ENCODE assay signal across 2 cellular contexts in genomic region chr5:179268399-179268952, GRCh38.
TF ChIP-seq lines count a peak whose summit lies in the region.

No MANE protein-coding gene starts in this region.

TF ChIP-seq in SK-N-SH, 30 proteins besides CTCF, POLR2A, EP300 and RAD21 (continued from another document):
- no peak for TF ChIP-seq POLR2AphosphoS5 (IDR thresholded peaks at IDR 0.05; ENCODE audit: low read depth, low read length)
- TF ChIP-seq SIN3A (IDR thresholded peaks at IDR 0.05; ENCODE audit: borderline replicate concordance, low read depth, low read length) = no peak
- TF ChIP-seq TCF12 (IDR thresholded peaks at IDR 0.05) = no peak
- TF ChIP-seq, protein P1, sequence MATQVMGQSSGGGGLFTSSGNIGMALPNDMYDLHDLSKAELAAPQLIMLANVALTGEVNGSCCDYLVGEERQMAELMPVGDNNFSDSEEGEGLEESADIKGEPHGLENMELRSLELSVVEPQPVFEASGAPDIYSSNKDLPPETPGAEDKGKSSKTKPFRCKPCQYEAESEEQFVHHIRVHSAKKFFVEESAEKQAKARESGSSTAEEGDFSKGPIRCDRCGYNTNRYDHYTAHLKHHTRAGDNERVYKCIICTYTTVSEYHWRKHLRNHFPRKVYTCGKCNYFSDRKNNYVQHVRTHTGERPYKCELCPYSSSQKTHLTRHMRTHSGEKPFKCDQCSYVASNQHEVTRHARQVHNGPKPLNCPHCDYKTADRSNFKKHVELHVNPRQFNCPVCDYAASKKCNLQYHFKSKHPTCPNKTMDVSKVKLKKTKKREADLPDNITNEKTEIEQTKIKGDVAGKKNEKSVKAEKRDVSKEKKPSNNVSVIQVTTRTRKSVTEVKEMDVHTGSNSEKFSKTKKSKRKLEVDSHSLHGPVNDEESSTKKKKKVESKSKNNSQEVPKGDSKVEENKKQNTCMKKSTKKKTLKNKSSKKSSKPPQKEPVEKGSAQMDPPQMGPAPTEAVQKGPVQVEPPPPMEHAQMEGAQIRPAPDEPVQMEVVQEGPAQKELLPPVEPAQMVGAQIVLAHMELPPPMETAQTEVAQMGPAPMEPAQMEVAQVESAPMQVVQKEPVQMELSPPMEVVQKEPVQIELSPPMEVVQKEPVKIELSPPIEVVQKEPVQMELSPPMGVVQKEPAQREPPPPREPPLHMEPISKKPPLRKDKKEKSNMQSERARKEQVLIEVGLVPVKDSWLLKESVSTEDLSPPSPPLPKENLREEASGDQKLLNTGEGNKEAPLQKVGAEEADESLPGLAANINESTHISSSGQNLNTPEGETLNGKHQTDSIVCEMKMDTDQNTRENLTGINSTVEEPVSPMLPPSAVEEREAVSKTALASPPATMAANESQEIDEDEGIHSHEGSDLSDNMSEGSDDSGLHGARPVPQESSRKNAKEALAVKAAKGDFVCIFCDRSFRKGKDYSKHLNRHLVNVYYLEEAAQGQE (IDR thresholded peaks at IDR 0.05; ENCODE audit: low read depth, low read length) = no peak
- no peak for TF ChIP-seq RCOR1 (IDR thresholded peaks at IDR 0.05; ENCODE audit: low read length)
- no peak for TF ChIP-seq CHD2 (IDR thresholded peaks at IDR 0.05; ENCODE audit: low read length, partially characterized antibody)
- TF ChIP-seq, protein P2, sequence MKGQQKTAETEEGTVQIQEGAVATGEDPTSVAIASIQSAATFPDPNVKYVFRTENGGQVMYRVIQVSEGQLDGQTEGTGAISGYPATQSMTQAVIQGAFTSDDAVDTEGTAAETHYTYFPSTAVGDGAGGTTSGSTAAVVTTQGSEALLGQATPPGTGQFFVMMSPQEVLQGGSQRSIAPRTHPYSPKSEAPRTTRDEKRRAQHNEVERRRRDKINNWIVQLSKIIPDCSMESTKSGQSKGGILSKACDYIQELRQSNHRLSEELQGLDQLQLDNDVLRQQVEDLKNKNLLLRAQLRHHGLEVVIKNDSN (IDR thresholded peaks at IDR 0.05; ENCODE audit: borderline replicate concordance, low read depth) = no peak
- TF ChIP-seq FOXJ3 (CRISPR knock-in tag; IDR thresholded peaks at IDR 0.05) = no peak
- no peak for TF ChIP-seq PBX3 (IDR thresholded peaks at IDR 0.05)
- TF ChIP-seq YY1 (IDR thresholded peaks at IDR 0.05; ENCODE audit: low read depth) = no peak
- no peak for TF ChIP-seq TEAD4 (IDR thresholded peaks at IDR 0.05; ENCODE audit: borderline replicate concordance, insufficient read depth)
- TF ChIP-seq NRF1 (IDR thresholded peaks at IDR 0.05; ENCODE audit: low read depth, low read length) = no peak
- TF ChIP-seq SMC3 (IDR thresholded peaks at IDR 0.05; ENCODE audit: low read depth, low read length) = no peak

TF ChIP-seq in SK-N-SH treated with all-trans-retinoic acid at 6 μM for 48 hours, 23 proteins besides CTCF, POLR2A, EP300 and RAD21 (continued from another document):
- no peak for TF ChIP-seq POU6F1 (CRISPR knock-in tag; IDR thresholded peaks at IDR 0.05; ENCODE audit: borderline replicate concordance, low read depth)
- TF ChIP-seq TOX (CRISPR knock-in tag; IDR thresholded peaks at IDR 0.05; ENCODE audit: borderline replicate concordance) = no peak
- no peak for TF ChIP-seq TCF4 (CRISPR knock-in tag; IDR thresholded peaks at IDR 0.05; ENCODE audit: borderline replicate concordance)
- TF ChIP-seq SNAI2 (CRISPR knock-in tag; IDR thresholded peaks at IDR 0.05) = no peak
